Comparison of ENCODE assay signal across 1 cellular context in the genomic region with DNA sequence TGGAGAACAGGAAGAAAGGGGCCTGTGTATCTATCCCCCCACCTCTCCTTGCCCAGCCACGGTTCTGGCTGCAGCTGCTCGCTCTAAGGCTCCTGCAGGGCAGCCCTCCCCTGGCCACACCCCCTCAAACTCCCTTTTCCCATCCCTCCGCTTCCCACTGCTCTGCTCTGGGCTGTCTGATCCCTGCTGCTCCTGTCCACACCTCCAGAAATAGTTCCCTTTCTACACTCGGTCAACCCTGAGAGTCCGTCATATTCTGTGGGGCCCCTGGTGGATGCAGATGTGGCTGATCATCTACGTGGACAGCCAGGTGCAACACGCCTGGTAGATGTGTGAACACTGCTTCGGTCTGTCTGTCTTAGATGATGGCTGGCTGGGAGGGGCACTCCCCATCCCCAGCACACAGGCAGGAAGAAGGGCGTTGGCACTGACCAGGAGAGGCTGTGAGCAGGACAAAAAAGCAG.
TF ChIP-seq lines count a peak whose summit lies in the region.

No MANE protein-coding gene starts in this region.

TF ChIP-seq in HCT116, 20 proteins besides CTCF, POLR2A, EP300 and RAD21:
- TF ChIP-seq ZNF274 (IDR thresholded peaks at IDR 0.05; ENCODE audit: low read depth, low read length): no peak
- TF ChIP-seq, protein P1, sequence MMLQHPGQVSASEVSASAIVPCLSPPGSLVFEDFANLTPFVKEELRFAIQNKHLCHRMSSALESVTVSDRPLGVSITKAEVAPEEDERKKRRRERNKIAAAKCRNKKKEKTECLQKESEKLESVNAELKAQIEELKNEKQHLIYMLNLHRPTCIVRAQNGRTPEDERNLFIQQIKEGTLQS (IDR thresholded peaks at IDR 0.05): no peak
- no peak for TF ChIP-seq SP1 (IDR thresholded peaks at IDR 0.05; ENCODE audit: low read depth)
- no peak for TF ChIP-seq FOSL1 (IDR thresholded peaks at IDR 0.05; ENCODE audit: low read depth)
- TF ChIP-seq SRF (IDR thresholded peaks at IDR 0.05; ENCODE audit: low read depth): no peak
- TF ChIP-seq, protein P2, sequence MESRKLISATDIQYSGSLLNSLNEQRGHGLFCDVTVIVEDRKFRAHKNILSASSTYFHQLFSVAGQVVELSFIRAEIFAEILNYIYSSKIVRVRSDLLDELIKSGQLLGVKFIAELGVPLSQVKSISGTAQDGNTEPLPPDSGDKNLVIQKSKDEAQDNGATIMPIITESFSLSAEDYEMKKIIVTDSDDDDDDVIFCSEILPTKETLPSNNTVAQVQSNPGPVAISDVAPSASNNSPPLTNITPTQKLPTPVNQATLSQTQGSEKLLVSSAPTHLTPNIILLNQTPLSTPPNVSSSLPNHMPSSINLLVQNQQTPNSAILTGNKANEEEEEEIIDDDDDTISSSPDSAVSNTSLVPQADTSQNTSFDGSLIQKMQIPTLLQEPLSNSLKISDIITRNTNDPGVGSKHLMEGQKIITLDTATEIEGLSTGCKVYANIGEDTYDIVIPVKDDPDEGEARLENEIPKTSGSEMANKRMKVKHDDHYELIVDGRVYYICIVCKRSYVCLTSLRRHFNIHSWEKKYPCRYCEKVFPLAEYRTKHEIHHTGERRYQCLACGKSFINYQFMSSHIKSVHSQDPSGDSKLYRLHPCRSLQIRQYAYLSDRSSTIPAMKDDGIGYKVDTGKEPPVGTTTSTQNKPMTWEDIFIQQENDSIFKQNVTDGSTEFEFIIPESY (IDR thresholded peaks at IDR 0.05; ENCODE audit: extremely low read depth, insufficient replicate concordance, low read length): no peak
- no peak for TF ChIP-seq TCF7L2 (IDR thresholded peaks at IDR 0.05; ENCODE audit: borderline replicate concordance, extremely low read depth, insufficient read depth, insufficient read length)
- TF ChIP-seq CEBPB (IDR thresholded peaks at IDR 0.05; ENCODE audit: low read depth): no peak
- TF ChIP-seq SIN3A (IDR thresholded peaks at IDR 0.05; ENCODE audit: low read depth): no peak
- TF ChIP-seq, protein P3, sequence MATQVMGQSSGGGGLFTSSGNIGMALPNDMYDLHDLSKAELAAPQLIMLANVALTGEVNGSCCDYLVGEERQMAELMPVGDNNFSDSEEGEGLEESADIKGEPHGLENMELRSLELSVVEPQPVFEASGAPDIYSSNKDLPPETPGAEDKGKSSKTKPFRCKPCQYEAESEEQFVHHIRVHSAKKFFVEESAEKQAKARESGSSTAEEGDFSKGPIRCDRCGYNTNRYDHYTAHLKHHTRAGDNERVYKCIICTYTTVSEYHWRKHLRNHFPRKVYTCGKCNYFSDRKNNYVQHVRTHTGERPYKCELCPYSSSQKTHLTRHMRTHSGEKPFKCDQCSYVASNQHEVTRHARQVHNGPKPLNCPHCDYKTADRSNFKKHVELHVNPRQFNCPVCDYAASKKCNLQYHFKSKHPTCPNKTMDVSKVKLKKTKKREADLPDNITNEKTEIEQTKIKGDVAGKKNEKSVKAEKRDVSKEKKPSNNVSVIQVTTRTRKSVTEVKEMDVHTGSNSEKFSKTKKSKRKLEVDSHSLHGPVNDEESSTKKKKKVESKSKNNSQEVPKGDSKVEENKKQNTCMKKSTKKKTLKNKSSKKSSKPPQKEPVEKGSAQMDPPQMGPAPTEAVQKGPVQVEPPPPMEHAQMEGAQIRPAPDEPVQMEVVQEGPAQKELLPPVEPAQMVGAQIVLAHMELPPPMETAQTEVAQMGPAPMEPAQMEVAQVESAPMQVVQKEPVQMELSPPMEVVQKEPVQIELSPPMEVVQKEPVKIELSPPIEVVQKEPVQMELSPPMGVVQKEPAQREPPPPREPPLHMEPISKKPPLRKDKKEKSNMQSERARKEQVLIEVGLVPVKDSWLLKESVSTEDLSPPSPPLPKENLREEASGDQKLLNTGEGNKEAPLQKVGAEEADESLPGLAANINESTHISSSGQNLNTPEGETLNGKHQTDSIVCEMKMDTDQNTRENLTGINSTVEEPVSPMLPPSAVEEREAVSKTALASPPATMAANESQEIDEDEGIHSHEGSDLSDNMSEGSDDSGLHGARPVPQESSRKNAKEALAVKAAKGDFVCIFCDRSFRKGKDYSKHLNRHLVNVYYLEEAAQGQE (IDR thresholded peaks at IDR 0.05; ENCODE audit: low read depth): no peak
- no peak for TF ChIP-seq EGR1 (IDR thresholded peaks at IDR 0.05; ENCODE audit: low read depth)
- TF ChIP-seq ZFX (IDR thresholded peaks at IDR 0.05): no peak
- TF ChIP-seq YY1 (IDR thresholded peaks at IDR 0.05; ENCODE audit: extremely low read depth, insufficient replicate concordance, low read depth, low read length): no peak
- TF ChIP-seq CBX3 (IDR thresholded peaks at IDR 0.05; ENCODE audit: low read depth): no peak
